8 cellular contexts compared by ENCODE assay signal in the genomic region with DNA sequence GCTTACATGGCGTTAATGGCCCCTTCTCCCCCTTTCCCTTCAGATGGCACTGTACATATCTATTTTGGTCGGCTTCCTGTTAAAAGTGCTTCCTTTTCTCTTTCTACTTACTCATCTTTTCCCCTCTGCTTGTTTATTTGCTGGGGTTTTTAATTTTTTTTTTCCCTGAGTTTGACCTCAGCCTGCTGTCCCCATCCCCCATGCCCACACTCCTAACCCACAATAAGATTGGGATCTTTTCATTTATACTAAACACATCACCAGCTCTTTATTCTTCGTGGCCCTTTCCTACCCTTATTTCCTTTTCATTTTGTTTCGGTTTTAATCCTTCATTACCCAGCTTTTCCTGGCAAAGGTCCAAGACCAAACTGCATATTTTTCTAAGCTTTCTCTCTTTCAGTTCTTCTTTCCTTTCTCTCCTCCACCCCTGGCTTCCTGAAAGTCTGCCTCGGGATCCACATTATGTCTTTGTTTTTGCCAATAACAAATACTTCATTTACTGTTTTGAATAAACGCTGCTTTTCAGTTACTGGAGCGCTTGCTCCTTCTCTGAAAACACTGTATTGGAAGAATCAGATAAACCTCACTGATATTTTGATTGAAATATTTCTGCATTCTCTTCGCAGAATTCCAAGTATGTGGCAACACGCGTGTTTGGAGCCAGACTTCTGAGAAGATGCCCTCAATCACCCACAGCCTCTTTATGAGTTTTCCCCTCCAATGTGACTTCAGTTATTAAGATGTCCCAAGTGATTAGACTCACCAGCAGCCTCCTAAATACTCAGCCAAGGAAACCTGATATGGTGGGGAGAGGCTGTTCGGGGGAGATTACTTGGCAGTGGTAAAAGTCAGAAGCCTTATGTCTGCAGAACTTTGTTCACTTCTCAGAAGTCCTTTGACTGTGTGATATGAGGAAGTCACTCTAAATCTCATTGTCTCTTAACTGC.
DNase-seq lines count a peak whose midpoint lies in the region; ATAC-seq and TF ChIP-seq lines count a peak whose summit lies in the region.

No MANE protein-coding gene starts in this region.

- intact Hi-C loops in CD8-positive, alpha-beta T cell (cut with DNase I, micrococcal nuclease), result loop anchor here in 1 of 2 experiments (2.0 kb wide), 1 partner anchor 13 kb away; no protein-coding TSS in a partner anchor
- intact Hi-C loops in prostate gland (cut with DNase I), result no loop called here

- no peaks in the 10 kb centered on the region for H3K27me3 ChIP-seq in CD8-positive, alpha-beta T cell (ENCODE audit: insufficient read depth, low read length)
- H3K27me3 ChIP-seq in prostate gland (replicated peaks; ENCODE audit: insufficient read depth), result no peaks in the 10 kb centered on the region

- no peaks in the 10 kb centered on the region for H3K27me3 Mint-ChIP-seq in CD8-positive, alpha-beta T cell (ENCODE audit: low read depth)

- peak overlapping the region; percentile 83 for H3K4me3 Mint-ChIP-seq in CD8-positive, alpha-beta T cell

- TF ChIP-seq POLR2A in prostate gland (IDR thresholded peaks at IDR 0.05), result no peak

- H3K27ac Mint-ChIP-seq in CD8-positive, alpha-beta T cell, result peak overlapping the region; percentile 92

- POLR2A ChIA-PET in CD8-positive, alpha-beta T cell (lab: Charles Lee), result no interaction called here

- 5% methylated on average over 11 of the region's 11 CpGs for WGBS in prostate gland

- peaks cover 18% of the 10 kb centered on the region for H3K4me1 Mint-ChIP-seq in CD8-positive, alpha-beta T cell (ENCODE audit: low read depth)

- H3K36me3 ChIP-seq in CD8-positive, alpha-beta T cell (ENCODE audit: insufficient read depth, low read length), result no peaks in the 10 kb centered on the region
- no peaks in the 10 kb centered on the region for H3K36me3 ChIP-seq in prostate gland

- peak; percentile 42 for ATAC-seq in CD8-positive, alpha-beta T cell

- H3K4me3 ChIP-seq in CD8-positive, alpha-beta T cell (ENCODE audit: low read depth, low read length), result peak overlapping the region; percentile 31
- H3K4me3 ChIP-seq in fibroblast of pulmonary artery (replicated peaks; ENCODE audit: low read depth, low read length) (peak overlapping the region; percentile 4), prostate gland (no peak overlapping the region)

- no peak for TF ChIP-seq CTCF in CD8-positive, alpha-beta T cell (IDR thresholded peaks at IDR 0.05)
- TF ChIP-seq CTCF in fibroblast of pulmonary artery (IDR thresholded peaks at IDR 0.05; ENCODE audit: low read length, missing control alignments), result no peak
- no peak for TF ChIP-seq CTCF in prostate gland (IDR thresholded peaks at IDR 0.05)

- CTCF ChIA-PET in CD8-positive, alpha-beta T cell (lab: Charles Lee), result interaction anchor here (0.9 to 1.1 kb wide), 2 partner anchors 21 to 176 kb away, joined by 3 to 4 read pairs; no protein-coding TSS in a partner anchor

- peaks cover 12% of the 10 kb centered on the region for H3K4me1 ChIP-seq in CD8-positive, alpha-beta T cell (ENCODE audit: insufficient read depth, low read length)
- no peaks in the 10 kb centered on the region for H3K4me1 ChIP-seq in prostate gland (replicated peaks)

- no peaks in the 10 kb centered on the region for H3K9me3 Mint-ChIP-seq in CD8-positive, alpha-beta T cell

- H3K9me3 ChIP-seq in CD8-positive, alpha-beta T cell (ENCODE audit: low read length), result no peaks in the 10 kb centered on the region
- H3K9me3 ChIP-seq in prostate gland, result no peaks in the 10 kb centered on the region

- no peaks in the 10 kb centered on the region for H3K36me3 Mint-ChIP-seq in CD8-positive, alpha-beta T cell

- peak overlapping the region; percentile 19 for H3K27ac ChIP-seq in CD8-positive, alpha-beta T cell (ENCODE audit: low read depth, low read length)
- H3K27ac ChIP-seq in prostate gland, result peak overlapping the region; percentile 14 to 15

- DNase-seq in CD8-positive, alpha-beta T cell, result no peak
- peak; percentile 84 for DNase-seq in M059J (ENCODE audit: low read depth)
- DNase-seq in activated CD4-positive, alpha-beta T cell treated with anti-CD3 and anti-CD28 coated beads, Interleukin-2, amount 50 U/mL, for 1 hour, result peak; percentile 11
- DNase-seq in fibroblast of pulmonary artery (ENCODE audit: low read depth), result peak; percentile 61
- DNase-seq in prostate gland (ENCODE audit: low spot score), result no peak
- DNase-seq in NCI-H128 (lab: John Stamatoyannopoulos, UW; ENCODE audit: unreplicated experiment), result no peak
- no peak for DNase-seq in globus pallidus (ENCODE audit: low spot score)
- DNase-seq in nucleus accumbens (lab: John Stamatoyannopoulos, UW), result no peak

Comparison
In these comparisons a context has a peak if more than half of its experiments do, and no peak if none do; other contexts are left out.
1. DNase-seq: peak in M059J (single experiment), activated CD4-positive, alpha-beta T cell treated with anti-CD3 and anti-CD28 coated beads, Interleukin-2, amount 50 U/mL, for 1 hour (single experiment) and fibroblast of pulmonary artery (single experiment); none in CD8-positive, alpha-beta T cell (0 of 7), prostate gland (single experiment), NCI-H128 (single experiment), globus pallidus (single experiment) and nucleus accumbens (0 of 56).
2. H3K4me3 ChIP-seq: peak in CD8-positive, alpha-beta T cell (single experiment) and fibroblast of pulmonary artery (single experiment); none in prostate gland (0 of 2).